In genomic region chrX:153397256-153397960, GRCh38 we compare ENCODE assay signal across 36 cellular contexts. TPM values are rescaled to one million over a fixed set of nuclear protein-coding genes. Genes with fewer than 3 reads are reported as not detected.
DNase-seq lines count a peak whose midpoint lies in the region; ATAC-seq and TF ChIP-seq lines count a peak whose summit lies in the region.
"Had no signal": no experiment of that assay in that cellular context is flagged by ENCODE, and none has a peak within 500 bp of the region (broad histone marks: within the 10 kb centered on the region; RNA-seq: fewer than 3 reads in every experiment).

No MANE protein-coding gene starts in this region.

- H3K27me3 Mint-ChIP-seq in CD8-positive, alpha-beta T cell (ENCODE audit: low read depth), result no peaks in the 10 kb centered on the region
- H3K27me3 Mint-ChIP-seq: activated CD4-positive, alpha-beta T cell treated with anti-CD3 and anti-CD28 coated beads for 36 hours; activated T-helper 17 cell treated with anti-CD3 and anti-CD28 coated beads, Interleukin-2, amount 50 U/mL, for 72 hours; CD4-positive, alpha-beta memory T cell had no signal

- no peaks in the 10 kb centered on the region for H3K9me3 ChIP-seq in osteoblast (ENCODE audit: low read depth, low read length)
- H3K9me3 ChIP-seq in CD8-positive, alpha-beta T cell (ENCODE audit: low read length), result no peaks in the 10 kb centered on the region
- H3K9me3 ChIP-seq: adrenal gland, HAP-1, pancreas, SJCRH30, suprapubic skin, upper lobe of right lung had no signal

- no peak overlapping the region for H3K4me3 ChIP-seq in osteoblast (ENCODE audit: insufficient read depth, low read length)
- no peak overlapping the region for H3K4me3 ChIP-seq in CD8-positive, alpha-beta T cell (ENCODE audit: low read depth, low read length)
- H3K4me3 ChIP-seq: adrenal gland, HAP-1, pancreas, SJCRH30, suprapubic skin, upper lobe of right lung had no signal

- intact Hi-C loops in CD8-positive, alpha-beta T cell (cut with DNase I, micrococcal nuclease), result no loop called here

- H3K27ac ChIP-seq in osteoblast (ENCODE audit: low read depth, low read length), result no peak overlapping the region
- H3K27ac ChIP-seq in CD8-positive, alpha-beta T cell (ENCODE audit: low read depth, low read length), result no peak overlapping the region
- H3K27ac ChIP-seq: adrenal gland, pancreas, SJCRH30, suprapubic skin, upper lobe of right lung, VCaP had no signal

- ATAC-seq in HG03039 (IDR thresholded peaks at IDR 0.05; ENCODE audit: unreplicated experiment), result no peak
- ATAC-seq in CD8-positive, alpha-beta T cell, result no peak
- ATAC-seq: activated CD4-positive, alpha-beta T cell treated with anti-CD3 and anti-CD28 coated beads for 36 hours; activated CD8-positive, alpha-beta T cell treated with anti-CD3 and anti-CD28 coated beads, Interleukin-2, amount 10 ng/mL, durations not matched to agents 7 days and 5 days; activated T-helper 17 cell treated with anti-CD3 and anti-CD28 coated beads, Interleukin-2, amount 50 U/mL, for 72 hours; esophagus mucosa; left ventricle myocardium superior; pancreas; upper lobe of right lung had no signal

- no peaks in the 10 kb centered on the region for H3K4me1 ChIP-seq in osteoblast (ENCODE audit: insufficient read depth, low read length)
- H3K4me1 ChIP-seq in CD8-positive, alpha-beta T cell (ENCODE audit: insufficient read depth, low read length), result no peaks in the 10 kb centered on the region
- H3K4me1 ChIP-seq: adrenal gland, HAP-1, pancreas, SJCRH30, suprapubic skin, upper lobe of right lung had no signal

- POLR2A ChIA-PET in CD8-positive, alpha-beta T cell (lab: Charles Lee), result no interaction called here

- H2AFZ ChIP-seq in osteoblast (ENCODE audit: low read length), result no peak overlapping the region

- CTCF ChIA-PET in CD8-positive, alpha-beta T cell (lab: Charles Lee), result no interaction called here

- no peaks in the 10 kb centered on the region for H3K9me3 Mint-ChIP-seq in CD8-positive, alpha-beta T cell
- H3K9me3 Mint-ChIP-seq: activated naive CD4-positive, alpha-beta T cell treated with anti-CD3 and anti-CD28 coated beads, Interleukin-2, amount 10 ng/mL, durations not matched to agents 7 days and 5 days; activated T-helper 17 cell treated with anti-CD3 and anti-CD28 coated beads, Interleukin-2, amount 50 U/mL, for 72 hours had no signal

- no peak for TF ChIP-seq CTCF in osteoblast (IDR thresholded peaks at IDR 0.05; ENCODE audit: extremely low read depth, low read depth, low read length)
- TF ChIP-seq CTCF in CD8-positive, alpha-beta T cell (IDR thresholded peaks at IDR 0.05), result no peak

- H3K27ac Mint-ChIP-seq in CD8-positive, alpha-beta T cell, result no peak overlapping the region
- H3K27ac Mint-ChIP-seq: activated CD4-positive, alpha-beta T cell treated with anti-CD3 and anti-CD28 coated beads for 36 hours; activated CD8-positive, alpha-beta T cell treated with anti-CD3 and anti-CD28 coated beads, Interleukin-2, amount 10 ng/mL, durations not matched to agents 7 days and 5 days; activated naive CD4-positive, alpha-beta T cell treated with anti-CD3 and anti-CD28 coated beads, Interleukin-2, amount 10 ng/mL, durations not matched to agents 7 days and 5 days; activated T-helper 17 cell treated with anti-CD3 and anti-CD28 coated beads, Interleukin-2, amount 50 U/mL, for 72 hours; CD4-positive, alpha-beta memory T cell had no signal

- DNase-seq in NCI-H1417 (lab: John Stamatoyannopoulos, UW) (peak; percentile 25 to 86 (median 53)), NCI-H1417 treated with DMSO at 0.1 percent for 48 hours (lab: John Stamatoyannopoulos, UW) (no peak), NCI-H1105 (lab: John Stamatoyannopoulos, UW) (peak; percentile 38), NCI-H2171 (lab: John Stamatoyannopoulos, UW) (peak; percentile 37), osteoblast (ENCODE audit: insufficient read length, low spot score, missing footprints) (peak; percentile 63), SKM-1 (lab: John Stamatoyannopoulos, UW; ENCODE audit: unreplicated experiment) (no peak)
- DNase-seq in CD8-positive, alpha-beta T cell, result no peak
- DNase-seq: activated CD4-positive, alpha-beta T cell treated with anti-CD3 and anti-CD28 coated beads for 36 hours; activated CD8-positive, alpha-beta T cell treated with anti-CD3 and anti-CD28 coated beads, Interleukin-2, amount 10 ng/mL, durations not matched to agents 7 days and 5 days; activated naive CD4-positive, alpha-beta T cell treated with anti-CD3 and anti-CD28 coated beads, Interleukin-2, amount 10 ng/mL, durations not matched to agents 7 days and 5 days; adrenal gland; CD4-positive, alpha-beta memory T cell; dermis blood vessel endothelial cell; DND-41; GF-D8; islet precursor cell; left ventricle myocardium superior; NCI-H1694 treated with DMSO at 0.1 percent for 48 hours; NCI-H510A treated with DMSO at 0.1 percent for 48 hours; retina; SJCRH30; stimulated activated naive CD4-positive, alpha-beta T cell; T-helper 9 cell; upper lobe of right lung had no signal

- no peaks in the 10 kb centered on the region for H3K79me2 ChIP-seq in osteoblast (ENCODE audit: insufficient read depth, low read length)

- H3K4me3 Mint-ChIP-seq in CD8-positive, alpha-beta T cell, result no peak overlapping the region
- H3K4me3 Mint-ChIP-seq: activated CD4-positive, alpha-beta T cell treated with anti-CD3 and anti-CD28 coated beads for 36 hours; activated CD8-positive, alpha-beta T cell treated with anti-CD3 and anti-CD28 coated beads, Interleukin-2, amount 10 ng/mL, durations not matched to agents 7 days and 5 days; activated naive CD4-positive, alpha-beta T cell treated with anti-CD3 and anti-CD28 coated beads, Interleukin-2, amount 10 ng/mL, durations not matched to agents 7 days and 5 days; activated T-helper 17 cell treated with anti-CD3 and anti-CD28 coated beads, Interleukin-2, amount 50 U/mL, for 72 hours; CD4-positive, alpha-beta memory T cell; neural crest cell had no signal

- H3K36me3 ChIP-seq in osteoblast (ENCODE audit: insufficient read depth, low read length), result no peaks in the 10 kb centered on the region
- no peaks in the 10 kb centered on the region for H3K36me3 ChIP-seq in CD8-positive, alpha-beta T cell (ENCODE audit: insufficient read depth, low read length)
- H3K36me3 ChIP-seq: adrenal gland, HAP-1, pancreas, SJCRH30, suprapubic skin, upper lobe of right lung had no signal

- H4K20me1 ChIP-seq in osteoblast (ENCODE audit: insufficient read depth, low read length), result no peaks in the 10 kb centered on the region

- no peaks in the 10 kb centered on the region for H3K36me3 Mint-ChIP-seq in CD8-positive, alpha-beta T cell
- H3K36me3 Mint-ChIP-seq: activated naive CD4-positive, alpha-beta T cell treated with anti-CD3 and anti-CD28 coated beads, Interleukin-2, amount 10 ng/mL, durations not matched to agents 7 days and 5 days; CD4-positive, alpha-beta memory T cell had no signal

- H3K4me2 ChIP-seq in osteoblast (ENCODE audit: insufficient read depth, low read length), result no peak overlapping the region

- no peaks in the 10 kb centered on the region for H3K4me1 Mint-ChIP-seq in CD8-positive, alpha-beta T cell (ENCODE audit: low read depth)
- H3K4me1 Mint-ChIP-seq: activated CD4-positive, alpha-beta T cell treated with anti-CD3 and anti-CD28 coated beads for 36 hours; activated T-helper 17 cell treated with anti-CD3 and anti-CD28 coated beads, Interleukin-2, amount 50 U/mL, for 72 hours; neural crest cell had no signal

- no peaks in the 10 kb centered on the region for H3K27me3 ChIP-seq in osteoblast (ENCODE audit: insufficient read depth, low read length)
- no peaks in the 10 kb centered on the region for H3K27me3 ChIP-seq in CD8-positive, alpha-beta T cell (ENCODE audit: insufficient read depth, low read length)
- H3K27me3 ChIP-seq: adrenal gland, SJCRH30, suprapubic skin, upper lobe of right lung had no signal

RNA-seq across cellular contexts. Expression of gene PNMA6E, which starts 3.7 kb away (rescaled TPM):
- total RNA-seq in osteoblast, result not detected in 2 replicates
- total RNA-seq in CD8-positive, alpha-beta T cell, result not detected
- total RNA-seq: activated CD4-positive, alpha-beta T cell treated with anti-CD3 and anti-CD28 coated beads for 36 hours; activated CD8-positive, alpha-beta T cell treated with anti-CD3 and anti-CD28 coated beads, Interleukin-2, amount 10 ng/mL, durations not matched to agents 7 days and 5 days; activated T-helper 17 cell treated with anti-CD3 and anti-CD28 coated beads, Interleukin-2, amount 50 U/mL, for 72 hours; CD4-positive, alpha-beta memory T cell; dermis blood vessel endothelial cell; esophagus mucosa; fibroblast of villous mesenchyme; left ventricle myocardium superior; LHCN-M2; mesenteric fat pad; neural crest cell; pancreas; SJCRH30; skeletal muscle tissue had no signal

RNA-seq across cellular contexts. Expression of gene ZFP92, which starts 13.9 kb away (rescaled TPM):
- under 0.01 TPM in 1 of 2 replicates, not detected in the other for total RNA-seq in osteoblast
- total RNA-seq in CD8-positive, alpha-beta T cell, result under 1 TPM; 0.19 to 0.24 TPM
- total RNA-seq: LHCN-M2, SJCRH30 had no signal

RNA-seq across cellular contexts. Expression of gene TREX2, which starts 48.4 kb away (rescaled TPM):
- 3.3 and 3.5 TPM in 2 replicates for total RNA-seq in osteoblast
- total RNA-seq in CD8-positive, alpha-beta T cell, result 1 to 10 TPM; 1.4 to 1.7 TPM

Comparison
In these comparisons a context has a peak if more than half of its experiments do, and no peak if none do; other contexts are left out.
1. DNase-seq: peak in NCI-H1417 (3 of 3), NCI-H1105 (single experiment), NCI-H2171 (single experiment) and osteoblast (single experiment); none in NCI-H1417 treated with DMSO at 0.1 percent for 48 hours (single experiment), SKM-1 (single experiment) and CD8-positive, alpha-beta T cell (0 of 7).